21 cellular contexts compared by ENCODE assay signal in genomic region chr20:61297981-61298380, GRCh38. TPM values are rescaled to one million over a fixed set of nuclear protein-coding genes. Genes with fewer than 3 reads are reported as not detected.
DNase-seq lines count a peak whose midpoint lies in the region; ATAC-seq, FAIRE-seq and TF ChIP-seq lines count a peak whose summit lies in the region.
"Had no signal": no experiment of that assay in that cellular context is flagged by ENCODE, and none has a peak within 500 bp of the region (broad histone marks: within the 10 kb centered on the region; RNA-seq: fewer than 3 reads in every experiment).

No MANE protein-coding gene starts in this region.

- H3K36me3 Mint-ChIP-seq in astrocyte (ENCODE audit: low read depth, unreplicated experiment): peaks cover 6% of the 10 kb centered on the region
- H3K36me3 Mint-ChIP-seq: activated CD4-positive, alpha-beta memory T cell treated with anti-CD3 and anti-CD28 coated beads for 36 hours; stimulated activated naive B cell treated with anti-CD40 and anti-IgM and Interleukin-4, amounts not matched to agents 10 μg/mL and 1 μg/mL and 100 μg/mL, for 72 hours had no signal

- H3K4me3 ChIP-seq in IMR-90 (ENCODE audit: insufficient read depth, low read depth, low read length) (no peak overlapping the region), astrocyte (ENCODE audit: insufficient read depth, low read depth, low read length) (no peak overlapping the region), fibroblast of villous mesenchyme (ENCODE audit: low read depth, low read length) (no peak overlapping the region)
- H3K4me3 ChIP-seq: colonic mucosa, mucosa of descending colon, SK-N-MC, smooth muscle cell, upper lobe of left lung had no signal

- H4K8ac ChIP-seq in IMR-90 (ENCODE audit: low read depth in 2 of 2, low read length in 2 of 2): no peak overlapping the region

- dilution Hi-C loops in IMR-90 (cut with HindIII; ENCODE audit: low sequenced_read_pairs, unreplicated experiment): no loop called here

- POLR2A ChIA-PET in IMR-90 (lab: Charles Lee; ENCODE audit: unreplicated experiment): no interaction called here

- DNase-seq in Ammon's horn (ENCODE audit: low spot score) (peak; percentile 23), IMR-90 (peak; percentile 35), astrocyte (ENCODE audit: low read depth) (peak; percentile 94), fibroblast of villous mesenchyme (ENCODE audit: low read depth) (peak; percentile 44), foreskin keratinocyte (no peak), hepatic stellate cell (ENCODE audit: low spot score) (no peak)
- DNase-seq in stimulated activated CD4-positive, alpha-beta T cell treated with anti-CD3 and anti-CD28 coated beads, Interleukin-12 subunit alpha, Interleukin-12 subunit beta, amount 100 ng/mL, for 4 hours: no peak
- DNase-seq: activated CD4-positive, alpha-beta memory T cell treated with anti-CD3 and anti-CD28 coated beads for 36 hours; activated T-cell treated with anti-CD3 and anti-CD28 coated beads, Interleukin-2, amount 50 U/mL, for 4 hours; Caco-2; colonic mucosa; erythroblast; left cardiac atrium; NCI-H1436 treated with DMSO at 0.1 percent for 48 hours; NCI-H226; stimulated activated naive B cell treated with anti-CD40 and anti-IgM and Interleukin-4, amounts not matched to agents 10 μg/mL and 1 μg/mL and 100 μg/mL, for 72 hours had no signal

- H3K4ac ChIP-seq in IMR-90 (ENCODE audit: low read depth, low read length): no peak overlapping the region

- no peak overlapping the region for H2AK9ac ChIP-seq in IMR-90 (replicated peaks; ENCODE audit: low read depth, low read length, poor library complexity)

- H3K79me1 ChIP-seq in IMR-90 (ENCODE audit: low read depth in 1 of 2, low read length in 2 of 2): peaks cover 0 to 7% of the 10 kb centered on the region in 2 experiments; a peak in 2 of 4 replicates

- no peak overlapping the region for H3K4me3 Mint-ChIP-seq in astrocyte (ENCODE audit: unreplicated experiment)
- H3K4me3 Mint-ChIP-seq: activated CD4-positive, alpha-beta memory T cell treated with anti-CD3 and anti-CD28 coated beads for 36 hours; activated T-cell treated with anti-CD3 and anti-CD28 coated beads, Interleukin-2, amount 50 U/mL, for 4 hours; stimulated activated naive B cell treated with anti-CD40 and anti-IgM and Interleukin-4, amounts not matched to agents 10 μg/mL and 1 μg/mL and 100 μg/mL, for 72 hours had no signal

- BruUV-seq in IMR-90 (replicated peaks; lab: Mats Ljungman, UMichigan): no TSS peak

- in situ Hi-C loops in IMR-90 (cut with MboI; ENCODE audit: low sequenced_read_pairs): no loop called here

- H3K9me3 ChIP-seq in IMR-90 (ENCODE audit: control insufficient read depth, insufficient read depth, low read length): no peaks in the 10 kb centered on the region
- H3K9me3 ChIP-seq in astrocyte (ENCODE audit: insufficient read depth, low read depth, low read length): no peaks in the 10 kb centered on the region
- H3K9me3 ChIP-seq: colonic mucosa, mucosa of descending colon, upper lobe of left lung had no signal

- no peaks in the 10 kb centered on the region; the same call in 1 of the 2 replicates for H4K20me1 ChIP-seq in IMR-90 (ENCODE audit: insufficient read depth, low read length)
- peaks cover 19% of the 10 kb centered on the region for H4K20me1 ChIP-seq in astrocyte (ENCODE audit: insufficient read depth, low read length)

- TF ChIP-seq CTCF in IMR-90 (conservative IDR thresholded peaks at IDR 0.05; ENCODE audit: low read depth, low read length) (no peak), astrocyte (IDR thresholded peaks at IDR 0.05; ENCODE audit: insufficient read depth, low read depth, low read length) (no peak), fibroblast of villous mesenchyme (IDR thresholded peaks at IDR 0.05; ENCODE audit: insufficient read depth, low read depth, low read length) (no peak), foreskin keratinocyte (conservative IDR thresholded peaks at IDR 0.05) (no peak)

- H3K27ac ChIP-seq in IMR-90 (ENCODE audit: insufficient read depth, low read length) (no peak overlapping the region), astrocyte (ENCODE audit: low read depth, low read length) (peak overlapping the region; percentile 5), foreskin keratinocyte (no peak overlapping the region)
- H3K27ac ChIP-seq: colonic mucosa, SK-N-MC, upper lobe of left lung had no signal

- no peak overlapping the region for H2BK20ac ChIP-seq in IMR-90 (ENCODE audit: low read depth, low read length)

- TF ChIP-seq POLR2A in IMR-90 (IDR thresholded peaks at IDR 0.05; ENCODE audit: low read depth, low read length): no peak

- peaks cover 15% of the 10 kb centered on the region for H3K27me3 Mint-ChIP-seq in astrocyte (ENCODE audit: low read depth, unreplicated experiment)
- H3K27me3 Mint-ChIP-seq: activated CD4-positive, alpha-beta memory T cell treated with anti-CD3 and anti-CD28 coated beads for 36 hours; stimulated activated naive B cell treated with anti-CD40 and anti-IgM and Interleukin-4, amounts not matched to agents 10 μg/mL and 1 μg/mL and 100 μg/mL, for 72 hours had no signal

- H3K4me2 ChIP-seq in IMR-90 (ENCODE audit: low read depth, low read length) (no peak overlapping the region), astrocyte (ENCODE audit: low read length) (peak overlapping the region; percentile 77)
- H3K4me2 ChIP-seq: smooth muscle cell had no signal

- no peak overlapping the region for H3K56ac ChIP-seq in IMR-90 (ENCODE audit: extremely low read depth, insufficient read depth, low read length)

- ATAC-seq in IMR-90 (ENCODE audit: low read depth) (no peak), GM18511 (IDR thresholded peaks at IDR 0.05; ENCODE audit: unreplicated experiment) (no peak), foreskin keratinocyte (no peak)
- ATAC-seq: activated T-cell treated with anti-CD3 and anti-CD28 coated beads, Interleukin-2, amount 50 U/mL, for 4 hours; left cardiac atrium; mucosa of descending colon; stimulated activated naive B cell treated with anti-CD40 and anti-IgM and Interleukin-4, amounts not matched to agents 10 μg/mL and 1 μg/mL and 100 μg/mL, for 72 hours had no signal

- no peak overlapping the region for H4K5ac ChIP-seq in IMR-90 (ENCODE audit: low read depth, low read length)

- H2AK5ac ChIP-seq in IMR-90 (ENCODE audit: low read depth, low read length): no peak overlapping the region

- no peak overlapping the region for H4K91ac ChIP-seq in IMR-90 (ENCODE audit: insufficient read depth, low read depth, low read length)

- no peaks in the 10 kb centered on the region; the same call in 1 of the 2 replicates for H3K36me3 ChIP-seq in IMR-90 (ENCODE audit: control insufficient read depth, insufficient read depth, low read length)
- H3K36me3 ChIP-seq in astrocyte (ENCODE audit: insufficient read depth, low read length): no peaks in the 10 kb centered on the region
- H3K36me3 ChIP-seq: colonic mucosa, upper lobe of left lung had no signal

- H3K27me3 ChIP-seq in IMR-90 (ENCODE audit: control insufficient read depth, insufficient read depth, low read length) (no peaks in the 10 kb centered on the region), astrocyte (ENCODE audit: insufficient read depth, low read length) (no peaks in the 10 kb centered on the region), foreskin keratinocyte (no peaks in the 10 kb centered on the region)
- H3K27me3 ChIP-seq: colonic mucosa, upper lobe of left lung had no signal

- no peak overlapping the region for H2BK15ac ChIP-seq in IMR-90 (ENCODE audit: low read depth, low read length)

- H3K18ac ChIP-seq in IMR-90 (ENCODE audit: low read depth, low read length): no peak overlapping the region

- no peak overlapping the region for H3K23ac ChIP-seq in IMR-90 (ENCODE audit: low read depth, low read length)

- no peak for FAIRE-seq in astrocyte (lab: Jason Lieb, UNC)

- no peak overlapping the region for H2BK120ac ChIP-seq in IMR-90 (ENCODE audit: low read depth, low read length)

- intact Hi-C loops in IMR-90 (cut with micrococcal nuclease): no loop called here

- TF ChIP-seq RAD21 in IMR-90 (IDR thresholded peaks at IDR 0.05; ENCODE audit: low read length): no peak

- peaks cover 16% of the 10 kb centered on the region for H3K4me1 Mint-ChIP-seq in astrocyte (ENCODE audit: low read depth, unreplicated experiment)
- H3K4me1 Mint-ChIP-seq: stimulated activated naive B cell treated with anti-CD40 and anti-IgM and Interleukin-4, amounts not matched to agents 10 μg/mL and 1 μg/mL and 100 μg/mL, for 72 hours had no signal

- no CpG with 5 or more reads among the region's 17 CpGs for WGBS in IMR-90 (ENCODE audit: extremely low coverage in 2 of 2, insufficient read length in 1 of 2), 2 experiments

- H3K9ac ChIP-seq in IMR-90 (ENCODE audit: low read depth, low read length) (no peak overlapping the region), astrocyte (ENCODE audit: low read length) (peak overlapping the region; percentile 44)

- H3K14ac ChIP-seq in IMR-90 (replicated peaks; ENCODE audit: low read depth, low read length): no peak overlapping the region

- peaks cover 8% of the 10 kb centered on the region for H3K79me2 ChIP-seq in astrocyte (ENCODE audit: insufficient read depth, low read length)

- CTCF ChIA-PET in IMR-90 (lab: Yijun Ruan, JAX): no interaction called here

- no peak overlapping the region for H2AFZ ChIP-seq in IMR-90 (replicated peaks; ENCODE audit: low read length, poor library complexity)
- H2AFZ ChIP-seq in astrocyte (ENCODE audit: low read depth, low read length): no peak overlapping the region

- peaks cover 4% of the 10 kb centered on the region for H3K9me3 Mint-ChIP-seq in astrocyte (ENCODE audit: unreplicated experiment)
- H3K9me3 Mint-ChIP-seq: activated T-cell treated with anti-CD3 and anti-CD28 coated beads, Interleukin-2, amount 50 U/mL, for 4 hours had no signal

- H2BK5ac ChIP-seq in IMR-90 (ENCODE audit: low read depth, low read length, poor library complexity, severe bottlenecking): no peak overlapping the region

- no peak overlapping the region for H3K27ac Mint-ChIP-seq in astrocyte (ENCODE audit: unreplicated experiment)
- H3K27ac Mint-ChIP-seq: activated CD4-positive, alpha-beta memory T cell treated with anti-CD3 and anti-CD28 coated beads for 36 hours; stimulated activated naive B cell treated with anti-CD40 and anti-IgM and Interleukin-4, amounts not matched to agents 10 μg/mL and 1 μg/mL and 100 μg/mL, for 72 hours had no signal

- H3K4me1 ChIP-seq in IMR-90 (ENCODE audit: control insufficient read depth, insufficient read depth, low read length) (0 out of 2 replicates have a peak, but pooled peaks cover 2% of the 10 kb centered on the region), astrocyte (ENCODE audit: insufficient read depth, low read length) (peaks cover 27% of the 10 kb centered on the region), foreskin keratinocyte (peaks cover 6% of the 10 kb centered on the region)
- H3K4me1 ChIP-seq: Caco-2, colonic mucosa, upper lobe of left lung had no signal

- peaks cover 4% of the 10 kb centered on the region; the same call in 1 of the 2 replicates for H3K9me1 ChIP-seq in IMR-90 (ENCODE audit: insufficient read depth, low read length)

RNA-seq across cellular contexts. Expression of gene CDH4, which starts 45.9 kb away (rescaled TPM):
- 1.6 and 2.2 TPM in 2 replicates for total RNA-seq in IMR-90 (2012; rRNA removed)
- 3.5 and 3.7 TPM in 2 replicates for polyA plus RNA-seq in IMR-90 (2012; rRNA removed)
- polyA plus RNA-seq in IMR-90 (2012; cell fraction: cytosol; rRNA removed): 1.6 and 4.4 TPM in 2 replicates
- polyA plus RNA-seq in IMR-90 (2012; cell fraction: nucleus; rRNA removed; ENCODE audit: low replicate concordance): 1.8 and 3.5 TPM in 2 replicates
- total RNA-seq in astrocyte: 3.2 and 3.5 TPM in 2 replicates
- 1.3 and 1.7 TPM in 2 replicates for total RNA-seq in fibroblast of villous mesenchyme
- 11.2 and 12.8 TPM in 2 replicates for total RNA-seq in foreskin keratinocyte
- polyA plus RNA-seq in foreskin keratinocyte: 5.9 and 7.3 TPM in 2 replicates
- total RNA-seq: Caco-2 had no signal

Comparison
In these comparisons a context has a peak if more than half of its experiments do, and no peak if none do; other contexts are left out.
1. DNase-seq: peak in Ammon's horn (single experiment), IMR-90 (single experiment), astrocyte (single experiment) and fibroblast of villous mesenchyme (single experiment); none in foreskin keratinocyte (0 of 2), stimulated activated CD4-positive, alpha-beta T cell treated with anti-CD3 and anti-CD28 coated beads, Interleukin-12 subunit alpha, Interleukin-12 subunit beta, amount 100 ng/mL, for 4 hours (single experiment) and hepatic stellate cell (single experiment).